In genomic region chr14:85934123-85934885, GRCh38 we compare ENCODE assay signal across 8 cellular contexts.
DNase-seq lines count a peak whose midpoint lies in the region; ATAC-seq, FAIRE-seq and TF ChIP-seq lines count a peak whose summit lies in the region.

No MANE protein-coding gene starts in this region.

- H3K27ac ChIP-seq in osteoblast (ENCODE audit: low read depth, low read length) (no peak overlapping the region), upper lobe of left lung (peak overlapping the region; percentile 21 to 70 (median 46))

- no peaks in the 10 kb centered on the region for H4K20me1 ChIP-seq in osteoblast (ENCODE audit: insufficient read depth, low read length)

- no peak for TF ChIP-seq EP300 in upper lobe of left lung (IDR thresholded peaks at IDR 0.05)

- peak in 1 of 4 donors; percentile 25 for TF ChIP-seq POLR2A in upper lobe of left lung (IDR thresholded peaks at IDR 0.05)

- H3K4me1 ChIP-seq in osteoblast (ENCODE audit: insufficient read depth, low read length) (no peaks in the 10 kb centered on the region), upper lobe of left lung (no peaks in the 10 kb centered on the region)

- H3K9me3 ChIP-seq in osteoblast (ENCODE audit: low read depth, low read length) (no peaks in the 10 kb centered on the region), upper lobe of left lung (peaks cover 0 to 14% (median 3%) of the 10 kb centered on the region in 4 donors)

- H3K36me3 ChIP-seq in osteoblast (ENCODE audit: insufficient read depth, low read length) (no peaks in the 10 kb centered on the region), upper lobe of left lung (no peaks in the 10 kb centered on the region)

- 60 to 68% methylated on average over 12 of the region's 12 CpGs for WGBS in upper lobe of left lung, 2 donors

- H3K27me3 ChIP-seq in osteoblast (ENCODE audit: insufficient read depth, low read length) (no peaks in the 10 kb centered on the region), upper lobe of left lung (no peaks in the 10 kb centered on the region)

- peak overlapping the region; percentile 88 for H2AFZ ChIP-seq in osteoblast (ENCODE audit: low read length)

- DNase-seq in NCI-H1105 treated with DMSO at 0.1 percent for 48 hours (lab: John Stamatoyannopoulos, UW), result peak; percentile 52
- DNase-seq in activated CD4-positive, alpha-beta T cell treated with anti-CD3 and anti-CD28 coated beads for 1 hour, result peak; percentile 40
- DNase-seq in dermis blood vessel endothelial cell, result peak; percentile 27
- DNase-seq in osteoblast (ENCODE audit: insufficient read length, low spot score, missing footprints), result no peak
- peak in 1 of 2 donors; percentile 28 for DNase-seq in upper lobe of left lung
- no peak for DNase-seq in D721Med (ENCODE audit: insufficient read length, low spot score)

- no peaks in the 10 kb centered on the region for H3K79me2 ChIP-seq in osteoblast (ENCODE audit: insufficient read depth, low read length)

- H3K4me2 ChIP-seq in osteoblast (ENCODE audit: insufficient read depth, low read length), result peak overlapping the region; percentile 65

- H3K4me3 ChIP-seq in osteoblast (ENCODE audit: insufficient read depth, low read length), result peak overlapping the region; percentile 69
- H3K4me3 ChIP-seq in upper lobe of left lung, result peak overlapping the region; percentile 16 to 49 (median 30)

- FAIRE-seq in D721Med (lab: Jason Lieb, UNC), result no peak

- ATAC-seq in GM18517 (IDR thresholded peaks at IDR 0.05; ENCODE audit: unreplicated experiment) (peak; percentile 93), HG02678 (IDR thresholded peaks at IDR 0.05; ENCODE audit: unreplicated experiment) (peak; percentile 90), upper lobe of left lung (ENCODE audit: low FRiP score in 2 of 2) (peak in 1 of 2 donors; percentile 72)

- no peak for TF ChIP-seq CTCF in osteoblast (IDR thresholded peaks at IDR 0.05; ENCODE audit: extremely low read depth, low read depth, low read length)
- TF ChIP-seq CTCF in upper lobe of left lung (IDR thresholded peaks at IDR 0.05), result no peak
- no peak for TF ChIP-seq CTCF in D721Med (IDR thresholded peaks at IDR 0.05; ENCODE audit: insufficient read depth, missing control alignments)

Comparison
In these comparisons a context has a peak if more than half of its experiments do, and no peak if none do; other contexts are left out.
1. DNase-seq: peak in NCI-H1105 treated with DMSO at 0.1 percent for 48 hours (single experiment), activated CD4-positive, alpha-beta T cell treated with anti-CD3 and anti-CD28 coated beads for 1 hour (single experiment) and dermis blood vessel endothelial cell (single experiment); none in osteoblast (single experiment) and D721Med (single experiment).